ENCODE assay signal across 13 cellular contexts in genomic region chr5:14983666-14984441, GRCh38.
DNase-seq lines count a peak whose midpoint lies in the region; ATAC-seq and TF ChIP-seq lines count a peak whose summit lies in the region.
"Had no signal": no experiment of that assay in that cellular context is flagged by ENCODE, and none has a peak within 500 bp of the region (broad histone marks: within the 10 kb centered on the region; RNA-seq: fewer than 3 reads in every experiment).

No MANE protein-coding gene starts in this region.

- H3K27me3 Mint-ChIP-seq in activated T-cell treated with anti-CD3 and anti-CD28 coated beads, Interleukin-2, amount 50 U/mL, for 4 hours (ENCODE audit: low read depth), result no peaks in the 10 kb centered on the region

- H3K36me3 ChIP-seq in osteoblast (ENCODE audit: insufficient read depth, low read length), result no peaks in the 10 kb centered on the region
- H3K36me3 ChIP-seq: spleen, upper lobe of left lung had no signal

- H3K4me2 ChIP-seq in osteoblast (ENCODE audit: insufficient read depth, low read length), result no peak overlapping the region

- no peaks in the 10 kb centered on the region for H3K9me3 ChIP-seq in osteoblast (ENCODE audit: low read depth, low read length)
- H3K9me3 ChIP-seq: spleen, upper lobe of left lung had no signal

- no peaks in the 10 kb centered on the region for H3K4me1 ChIP-seq in osteoblast (ENCODE audit: insufficient read depth, low read length)
- H3K4me1 ChIP-seq in foreskin keratinocyte, result no peaks in the 10 kb centered on the region
- H3K4me1 ChIP-seq: upper lobe of left lung had no signal

- peak overlapping the region; percentile 35 for H2AFZ ChIP-seq in osteoblast (ENCODE audit: low read length)

- H3K27ac ChIP-seq in osteoblast (ENCODE audit: low read depth, low read length), result no peak overlapping the region
- no peak overlapping the region for H3K27ac ChIP-seq in foreskin keratinocyte
- H3K27ac ChIP-seq: HL-60, spleen, upper lobe of left lung had no signal

- peaks cover 4% of the 10 kb centered on the region for H3K9me3 Mint-ChIP-seq in activated T-cell treated with anti-CD3 and anti-CD28 coated beads, Interleukin-2, amount 50 U/mL, for 4 hours

- TF ChIP-seq CTCF in osteoblast (IDR thresholded peaks at IDR 0.05; ENCODE audit: extremely low read depth, low read depth, low read length), result no peak
- TF ChIP-seq CTCF in foreskin keratinocyte (conservative IDR thresholded peaks at IDR 0.05), result no peak

- peak; percentile 43 to 51 for ATAC-seq in activated T-cell treated with anti-CD3 and anti-CD28 coated beads, Interleukin-2, amount 50 U/mL, for 4 hours
- ATAC-seq in foreskin keratinocyte, result no peak
- ATAC-seq in GM18868 (IDR thresholded peaks at IDR 0.05; ENCODE audit: unreplicated experiment), result no peak

- H4K20me1 ChIP-seq in osteoblast (ENCODE audit: insufficient read depth, low read length), result no peaks in the 10 kb centered on the region

- H3K4me3 Mint-ChIP-seq in activated T-cell treated with anti-CD3 and anti-CD28 coated beads, Interleukin-2, amount 50 U/mL, for 4 hours, result no peak overlapping the region
- H3K4me3 Mint-ChIP-seq: T-helper 2 cell treated with Interferon-gamma antibody and Interleukin-4, amounts not matched to agents 5 μg/mL and 100 μg/mL, for 36 hours had no signal

- no peaks in the 10 kb centered on the region for H3K36me3 Mint-ChIP-seq in activated T-cell treated with anti-CD3 and anti-CD28 coated beads, Interleukin-2, amount 50 U/mL, for 4 hours (ENCODE audit: insufficient read depth)

- H3K27me3 ChIP-seq in osteoblast (ENCODE audit: insufficient read depth, low read length) (no peaks in the 10 kb centered on the region), foreskin keratinocyte (no peaks in the 10 kb centered on the region)
- H3K27me3 ChIP-seq: spleen, upper lobe of left lung had no signal

- no peak overlapping the region for H3K4me3 ChIP-seq in osteoblast (ENCODE audit: insufficient read depth, low read length)
- H3K4me3 ChIP-seq: spleen, upper lobe of left lung had no signal

- H3K79me2 ChIP-seq in osteoblast (ENCODE audit: insufficient read depth, low read length), result no peaks in the 10 kb centered on the region

- no peak for DNase-seq in activated T-cell treated with anti-CD3 and anti-CD28 coated beads, Interleukin-2, amount 50 U/mL, for 4 hours
- no peak for DNase-seq in activated T-cell treated with anti-CD3 and anti-CD28 coated beads, Interleukin-2, amount 50 U/mL, for 1 hour
- DNase-seq in MV-4-11 (lab: John Stamatoyannopoulos, UW) (peak; percentile 64), activated T-helper 1 cell treated with Interleukin-2 at 50 U/mL for 16 hours (ENCODE audit: low read depth) (peak; percentile 9), osteoblast (ENCODE audit: insufficient read length, low spot score, missing footprints) (no peak), foreskin keratinocyte (no peak), COR-L47 (lab: John Stamatoyannopoulos, UW) (no peak)
- DNase-seq: mesenchymal stem cell, spleen, upper lobe of left lung had no signal

- H3K4me1 Mint-ChIP-seq in activated T-cell treated with anti-CD3 and anti-CD28 coated beads, Interleukin-2, amount 50 U/mL, for 4 hours (ENCODE audit: low read depth), result peaks cover 22% of the 10 kb centered on the region

Comparison
In these comparisons a context has a peak if more than half of its experiments do, and no peak if none do; other contexts are left out.
1. ATAC-seq: peak in activated T-cell treated with anti-CD3 and anti-CD28 coated beads, Interleukin-2, amount 50 U/mL, for 4 hours (2 of 2); none in foreskin keratinocyte (single experiment) and GM18868 (single experiment).
2. DNase-seq: peak in MV-4-11 (single experiment) and activated T-helper 1 cell treated with Interleukin-2 at 50 U/mL for 16 hours (single experiment); none in activated T-cell treated with anti-CD3 and anti-CD28 coated beads, Interleukin-2, amount 50 U/mL, for 4 hours (single experiment), activated T-cell treated with anti-CD3 and anti-CD28 coated beads, Interleukin-2, amount 50 U/mL, for 1 hour (single experiment), osteoblast (single experiment), foreskin keratinocyte (0 of 2) and COR-L47 (single experiment).